Comparison of ENCODE assay signal across 14 cellular contexts in the genomic region with DNA sequence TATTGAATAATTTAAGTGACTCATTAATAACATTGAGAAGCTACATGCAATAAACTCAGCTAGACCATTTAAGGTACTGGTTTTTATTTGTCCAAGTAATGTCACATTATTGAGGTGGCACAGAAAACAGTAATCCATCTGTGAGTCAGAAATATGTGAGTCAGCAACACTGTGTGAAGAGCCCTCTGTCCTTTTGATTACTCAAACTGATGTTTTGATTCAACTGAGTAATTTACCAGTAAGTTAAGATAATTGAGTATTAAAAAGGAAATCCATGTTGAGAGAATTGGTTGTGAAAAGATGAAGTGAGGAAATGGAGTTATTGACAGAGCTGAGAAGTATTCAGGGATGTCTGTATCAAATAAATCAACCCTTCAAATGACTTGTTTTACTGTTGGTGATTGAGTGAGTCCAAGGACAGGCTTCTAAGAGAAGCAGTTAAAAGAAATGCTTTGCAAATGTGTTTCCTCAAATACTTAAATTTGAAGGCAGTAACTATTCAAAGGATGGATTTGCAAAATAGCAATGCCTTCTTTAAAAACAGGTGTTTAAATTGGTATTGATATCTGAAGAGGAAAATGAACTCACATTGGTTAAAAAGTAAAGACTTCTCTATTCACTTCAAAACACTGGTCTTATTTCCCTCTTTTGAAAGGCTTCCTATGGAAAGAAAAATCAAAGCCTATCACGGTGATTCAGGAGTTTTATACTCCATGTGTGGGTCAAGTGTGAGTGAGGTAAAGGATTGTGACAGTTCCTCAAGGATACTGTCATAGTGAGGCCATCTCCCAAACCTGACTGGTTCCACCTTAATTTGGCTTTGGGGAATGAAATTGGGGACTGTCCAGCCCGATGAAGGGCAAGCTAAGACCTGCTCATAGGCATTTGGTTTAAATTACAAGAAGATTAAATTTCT.
DNase-seq lines count a peak whose midpoint lies in the region; ATAC-seq, FAIRE-seq and TF ChIP-seq lines count a peak whose summit lies in the region.
"Had no signal": no experiment of that assay in that cellular context is flagged by ENCODE, and none has a peak within 500 bp of the region (broad histone marks: within the 10 kb centered on the region; RNA-seq: fewer than 3 reads in every experiment).

No MANE protein-coding gene starts in this region.

- H3K27me3 Mint-ChIP-seq in activated T-cell treated with anti-CD3 and anti-CD28 coated beads, Interleukin-2, amount 50 U/mL, for 4 hours (ENCODE audit: low read depth) = peaks cover 5% of the 10 kb centered on the region
- H3K27me3 Mint-ChIP-seq in CD4-positive, alpha-beta T cell = peaks cover 2% of the 10 kb centered on the region

- no peak for DNase-seq in activated T-cell treated with anti-CD3 and anti-CD28 coated beads, Interleukin-2, amount 50 U/mL, for 4 hours
- no peak for DNase-seq in activated T-cell treated with anti-CD3 and anti-CD28 coated beads, Interleukin-2, amount 50 U/mL, for 48 hours
- DNase-seq in NCI-H1436 treated with DMSO at 0.1 percent for 48 hours (lab: John Stamatoyannopoulos, UW) = peak; percentile 73
- peak; percentile 76 for DNase-seq in bronchial epithelial cell (ENCODE audit: low read depth)
- DNase-seq in stimulated activated effector memory CD8-positive, alpha-beta T cell treated with anti-CD3 and anti-CD28 coated beads, Interleukin-12 subunit alpha, Interleukin-12 subunit beta, amount 100 ng/mL, for 72 hours (ENCODE audit: low spot score in 2 of 2) = no peak
- no peak for DNase-seq in epidermal melanocyte (ENCODE audit: insufficient read length, low spot score)
- DNase-seq in HUDEP-2 (lab: John Stamatoyannopoulos, UW; ENCODE audit: unreplicated experiment in 76 of 76) = no peak
- DNase-seq in CD4-positive, alpha-beta T cell = no peak
- DNase-seq: cortex of kidney, NCI-H2107 had no signal

- H3K27me3 ChIP-seq in bronchial epithelial cell (ENCODE audit: control insufficient read depth, insufficient read depth, low read length) = no peaks in the 10 kb centered on the region
- H3K27me3 ChIP-seq in CD4-positive, alpha-beta T cell (ENCODE audit: control insufficient read depth, insufficient read depth, low read length) = peaks cover 5% of the 10 kb centered on the region
- H3K27me3 ChIP-seq: right atrium auricular region had no signal

- no peaks in the 10 kb centered on the region for H3K36me3 ChIP-seq in bronchial epithelial cell (ENCODE audit: control insufficient read depth, insufficient read depth, low read length)
- H3K36me3 ChIP-seq: right atrium auricular region had no signal

- FAIRE-seq in bronchial epithelial cell (lab: Jason Lieb, UNC) = no peak
- FAIRE-seq: GM19239 had no signal

- no peak for TF ChIP-seq CTCF in bronchial epithelial cell (IDR thresholded peaks at IDR 0.05; ENCODE audit: insufficient read depth, low read length, severe bottlenecking)
- no peak for TF ChIP-seq CTCF in CD4-positive, alpha-beta T cell (IDR thresholded peaks at IDR 0.05)

- H3K4me1 Mint-ChIP-seq in activated T-cell treated with anti-CD3 and anti-CD28 coated beads, Interleukin-2, amount 50 U/mL, for 4 hours (ENCODE audit: low read depth) = peaks cover 8% of the 10 kb centered on the region
- peaks cover 7% of the 10 kb centered on the region for H3K4me1 Mint-ChIP-seq in stimulated activated effector memory CD8-positive, alpha-beta T cell treated with anti-CD3 and anti-CD28 coated beads, Interleukin-12 subunit alpha, Interleukin-12 subunit beta, amount 100 ng/mL, for 72 hours
- H3K4me1 Mint-ChIP-seq in CD4-positive, alpha-beta T cell (ENCODE audit: low read depth) = no peaks in the 10 kb centered on the region
- H3K4me1 Mint-ChIP-seq: B cell had no signal

- CTCF ChIA-PET in CD4-positive, alpha-beta T cell (lab: Charles Lee) = no interaction called here

- H3K9me3 ChIP-seq in CD4-positive, alpha-beta T cell (ENCODE audit: control insufficient read depth, low read length) = no peaks in the 10 kb centered on the region
- H3K9me3 ChIP-seq: right atrium auricular region had no signal

- peak; percentile 90 to 97 for ATAC-seq in activated T-cell treated with anti-CD3 and anti-CD28 coated beads, Interleukin-2, amount 50 U/mL, for 4 hours
- ATAC-seq in stimulated activated effector memory CD8-positive, alpha-beta T cell treated with anti-CD3 and anti-CD28 coated beads, Interleukin-12 subunit alpha, Interleukin-12 subunit beta, amount 100 ng/mL, for 72 hours = peak; percentile 100
- no peak for ATAC-seq in CD4-positive, alpha-beta T cell (ENCODE audit: poor library complexity)

- POLR2A ChIA-PET in CD4-positive, alpha-beta T cell (lab: Charles Lee) = no interaction called here

- no peak overlapping the region for H3K4me3 Mint-ChIP-seq in activated T-cell treated with anti-CD3 and anti-CD28 coated beads, Interleukin-2, amount 50 U/mL, for 4 hours
- no peak overlapping the region for H3K4me3 Mint-ChIP-seq in stimulated activated effector memory CD8-positive, alpha-beta T cell treated with anti-CD3 and anti-CD28 coated beads, Interleukin-12 subunit alpha, Interleukin-12 subunit beta, amount 100 ng/mL, for 72 hours
- H3K4me3 Mint-ChIP-seq in CD4-positive, alpha-beta T cell = no peak overlapping the region
- H3K4me3 Mint-ChIP-seq: B cell had no signal

- no peak overlapping the region for H3K4me3 ChIP-seq in bronchial epithelial cell (ENCODE audit: low read depth, low read length)
- H3K4me3 ChIP-seq: right atrium auricular region had no signal

- no peak overlapping the region for H3K27ac Mint-ChIP-seq in stimulated activated effector memory CD8-positive, alpha-beta T cell treated with anti-CD3 and anti-CD28 coated beads, Interleukin-12 subunit alpha, Interleukin-12 subunit beta, amount 100 ng/mL, for 72 hours
- H3K27ac Mint-ChIP-seq in CD4-positive, alpha-beta T cell = no peak overlapping the region
- H3K27ac Mint-ChIP-seq: B cell had no signal

- H3K27ac ChIP-seq in CD4-positive, alpha-beta T cell (ENCODE audit: low read depth, low read length) = no peak overlapping the region
- H3K27ac ChIP-seq: KMS-11, right atrium auricular region had no signal

- H3K9me3 Mint-ChIP-seq in activated T-cell treated with anti-CD3 and anti-CD28 coated beads, Interleukin-2, amount 50 U/mL, for 4 hours = no peaks in the 10 kb centered on the region
- no peaks in the 10 kb centered on the region for H3K9me3 Mint-ChIP-seq in stimulated activated effector memory CD8-positive, alpha-beta T cell treated with anti-CD3 and anti-CD28 coated beads, Interleukin-12 subunit alpha, Interleukin-12 subunit beta, amount 100 ng/mL, for 72 hours
- H3K9me3 Mint-ChIP-seq in CD4-positive, alpha-beta T cell = no peaks in the 10 kb centered on the region

- H3K36me3 Mint-ChIP-seq in activated T-cell treated with anti-CD3 and anti-CD28 coated beads, Interleukin-2, amount 50 U/mL, for 4 hours (ENCODE audit: insufficient read depth) = no peaks in the 10 kb centered on the region
- H3K36me3 Mint-ChIP-seq in stimulated activated effector memory CD8-positive, alpha-beta T cell treated with anti-CD3 and anti-CD28 coated beads, Interleukin-12 subunit alpha, Interleukin-12 subunit beta, amount 100 ng/mL, for 72 hours = no peaks in the 10 kb centered on the region
- H3K36me3 Mint-ChIP-seq in CD4-positive, alpha-beta T cell (ENCODE audit: low read depth) = no peaks in the 10 kb centered on the region

- intact Hi-C loops in CD4-positive, alpha-beta T cell (cut with DNase I, micrococcal nuclease) = loop anchor here in 1 of 2 experiments (10.0 kb wide), 1 partner anchor 67 kb away; no protein-coding TSS in a partner anchor

Comparison
In these comparisons a context has a peak if more than half of its experiments do, and no peak if none do; other contexts are left out.
1. DNase-seq: peak in NCI-H1436 treated with DMSO at 0.1 percent for 48 hours (single experiment) and bronchial epithelial cell (single experiment); none in activated T-cell treated with anti-CD3 and anti-CD28 coated beads, Interleukin-2, amount 50 U/mL, for 4 hours (single experiment), activated T-cell treated with anti-CD3 and anti-CD28 coated beads, Interleukin-2, amount 50 U/mL, for 48 hours (0 of 2), stimulated activated effector memory CD8-positive, alpha-beta T cell treated with anti-CD3 and anti-CD28 coated beads, Interleukin-12 subunit alpha, Interleukin-12 subunit beta, amount 100 ng/mL, for 72 hours (0 of 2), epidermal melanocyte (single experiment), HUDEP-2 (0 of 76) and CD4-positive, alpha-beta T cell (0 of 10).